ENCODE assay signal across 1 cellular context in genomic region chr5:34007675-34008600, GRCh38.
TF ChIP-seq lines count a peak whose summit lies in the region.

TSS of gene AMACR (minus strand) at chr5:34008050. CDS start at chr5:34008019, 31 bp downstream.

TF ChIP-seq in HepG2, 621 proteins besides CTCF, POLR2A, EP300 and RAD21 (continued from another document and continues in another):
- TF ChIP-seq ZNF687 (CRISPR knock-in tag; IDR thresholded peaks at IDR 0.05) (peak; percentile 95), TCF7L2 (IDR thresholded peaks at IDR 0.05; ENCODE audit: low read depth, low read length) (no peak), NR3C1 (CRISPR knock-in tag; IDR thresholded peaks at IDR 0.05) (no peak), ZNF549 (CRISPR knock-in tag; IDR thresholded peaks at IDR 0.05) (no peak), SALL1 (CRISPR knock-in tag; IDR thresholded peaks at IDR 0.05) (peak; percentile 88), ZNF580 (CRISPR knock-in tag; IDR thresholded peaks at IDR 0.05; ENCODE audit: borderline replicate concordance, low read depth) (peak; percentile 88; the same call in 1 of the 2 replicates), ARID5B (CRISPR knock-in tag; IDR thresholded peaks at IDR 0.05) (peak; percentile 79), SRF (IDR thresholded peaks at IDR 0.05; ENCODE audit: low read depth, low read length) (peak; percentile 44; the same call in 1 of the 2 replicates), HNF4G (IDR thresholded peaks at IDR 0.05; ENCODE audit: borderline replicate concordance, low read depth, low read length) (peak; percentile 85; the same call in 1 of the 2 replicates), HNF4G (CRISPR knock-in tag; IDR thresholded peaks at IDR 0.05; ENCODE audit: borderline replicate concordance, low read depth) (peak; percentile 57; the same call in 1 of the 2 replicates), ZNF10 (CRISPR knock-in tag; IDR thresholded peaks at IDR 0.05; ENCODE audit: borderline replicate concordance, low read depth) (no peak), NCOR1 (IDR thresholded peaks at IDR 0.05; ENCODE audit: borderline replicate concordance, low read length) (peak; percentile 64; the same call in 1 of the 2 replicates), KLF6 (CRISPR knock-in tag; IDR thresholded peaks at IDR 0.05) (peak; percentile 93), NCOA1 (CRISPR knock-in tag; IDR thresholded peaks at IDR 0.05) (no peak; the same call in 1 of the 2 replicates), SRY (CRISPR knock-in tag; IDR thresholded peaks at IDR 0.05) (peak; percentile 98), ZMYM4 (CRISPR knock-in tag; IDR thresholded peaks at IDR 0.05) (peak; percentile 91), NFYB (CRISPR knock-in tag; IDR thresholded peaks at IDR 0.05) (0 out of 2 replicates have a peak, but pooled peaks have one; percentile 12), ZNF225 (CRISPR knock-in tag; IDR thresholded peaks at IDR 0.05) (peak; percentile 89), CERS6 (CRISPR knock-in tag; IDR thresholded peaks at IDR 0.05) (no peak), ARNT (IDR thresholded peaks at IDR 0.05) (no peak), ZNF138 (CRISPR knock-in tag; IDR thresholded peaks at IDR 0.05; ENCODE audit: low read depth) (no peak), HDAC1 (CRISPR knock-in tag; IDR thresholded peaks at IDR 0.05) (peak; percentile 85), ZNF713 (CRISPR knock-in tag; IDR thresholded peaks at IDR 0.05) (no peak), ZBTB3 (CRISPR knock-in tag; IDR thresholded peaks at IDR 0.05; ENCODE audit: borderline replicate concordance, low read depth) (no peak), PHF8 (CRISPR knock-in tag; IDR thresholded peaks at IDR 0.05) (peak; percentile 94), ZNF772 (CRISPR knock-in tag; IDR thresholded peaks at IDR 0.05) (0 out of 2 replicates have a peak, but pooled peaks have one; percentile 75), MLLT10 (CRISPR knock-in tag; IDR thresholded peaks at IDR 0.05) (no peak), E2F5 (CRISPR knock-in tag; conservative IDR thresholded peaks at IDR 0.05) (no peak), ZNF121 (CRISPR knock-in tag; IDR thresholded peaks at IDR 0.05) (peak; percentile 24; the same call in 1 of the 2 replicates), JUNB (CRISPR knock-in tag; IDR thresholded peaks at IDR 0.05; ENCODE audit: borderline replicate concordance) (no peak), SNRNP70 (IDR thresholded peaks at IDR 0.05; ENCODE audit: low read depth, low read length) (no peak), ZNF136 (CRISPR knock-in tag; IDR thresholded peaks at IDR 0.05; ENCODE audit: low read depth) (peak; percentile 8; the same call in 1 of the 2 replicates)
- TF ChIP-seq, protein P1, sequence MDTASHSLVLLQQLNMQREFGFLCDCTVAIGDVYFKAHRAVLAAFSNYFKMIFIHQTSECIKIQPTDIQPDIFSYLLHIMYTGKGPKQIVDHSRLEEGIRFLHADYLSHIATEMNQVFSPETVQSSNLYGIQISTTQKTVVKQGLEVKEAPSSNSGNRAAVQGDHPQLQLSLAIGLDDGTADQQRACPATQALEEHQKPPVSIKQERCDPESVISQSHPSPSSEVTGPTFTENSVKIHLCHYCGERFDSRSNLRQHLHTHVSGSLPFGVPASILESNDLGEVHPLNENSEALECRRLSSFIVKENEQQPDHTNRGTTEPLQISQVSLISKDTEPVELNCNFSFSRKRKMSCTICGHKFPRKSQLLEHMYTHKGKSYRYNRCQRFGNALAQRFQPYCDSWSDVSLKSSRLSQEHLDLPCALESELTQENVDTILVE (CRISPR knock-in tag; IDR thresholded peaks at IDR 0.05) = no peak; the same call in 1 of the 2 replicates
- TF ChIP-seq, protein P2, sequence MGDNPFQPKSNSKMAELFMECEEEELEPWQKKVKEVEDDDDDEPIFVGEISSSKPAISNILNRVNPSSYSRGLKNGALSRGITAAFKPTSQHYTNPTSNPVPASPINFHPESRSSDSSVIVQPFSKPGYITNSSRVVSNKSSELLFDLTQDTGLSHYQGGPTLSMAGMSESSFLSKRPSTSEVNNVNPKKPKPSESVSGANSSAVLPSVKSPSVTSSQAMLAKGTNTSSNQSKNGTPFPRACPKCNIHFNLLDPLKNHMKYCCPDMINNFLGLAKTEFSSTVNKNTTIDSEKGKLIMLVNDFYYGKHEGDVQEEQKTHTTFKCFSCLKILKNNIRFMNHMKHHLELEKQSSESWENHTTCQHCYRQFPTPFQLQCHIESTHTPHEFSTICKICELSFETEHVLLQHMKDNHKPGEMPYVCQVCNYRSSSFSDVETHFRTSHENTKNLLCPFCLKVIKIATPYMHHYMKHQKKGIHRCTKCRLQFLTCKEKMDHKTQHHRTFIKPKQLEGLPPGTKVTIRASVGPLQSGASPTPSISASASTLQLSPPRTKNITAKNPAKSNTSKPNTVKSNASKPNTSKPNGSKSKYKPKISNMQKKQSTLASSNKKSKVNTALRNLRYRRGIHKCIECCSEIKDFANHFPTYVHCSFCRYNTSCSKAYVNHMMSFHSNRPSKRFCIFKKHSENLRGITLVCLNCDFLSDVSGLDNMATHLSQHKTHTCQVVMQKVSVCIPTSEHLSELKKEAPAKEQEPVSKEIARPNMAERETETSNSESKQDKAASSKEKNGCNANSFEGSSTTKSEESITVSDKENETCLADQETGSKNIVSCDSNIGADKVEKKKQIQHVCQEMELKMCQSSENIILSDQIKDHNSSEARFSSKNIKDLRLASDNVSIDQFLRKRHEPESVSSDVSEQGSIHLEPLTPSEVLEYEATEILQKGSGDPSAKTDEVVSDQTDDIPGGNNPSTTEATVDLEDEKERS (CRISPR knock-in tag; IDR thresholded peaks at IDR 0.05) = no peak
- TF ChIP-seq, protein P3, sequence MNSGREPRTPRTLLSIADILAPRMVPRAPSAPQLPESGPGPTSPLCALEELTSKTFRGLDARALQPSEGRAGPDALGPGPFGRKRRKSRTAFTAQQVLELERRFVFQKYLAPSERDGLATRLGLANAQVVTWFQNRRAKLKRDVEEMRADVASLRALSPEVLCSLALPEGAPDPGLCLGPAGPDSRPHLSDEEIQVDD (CRISPR knock-in tag; IDR thresholded peaks at IDR 0.05; ENCODE audit: borderline replicate concordance) = peak; percentile 96; the same call in 1 of the 2 replicates
- TF ChIP-seq, protein P4, sequence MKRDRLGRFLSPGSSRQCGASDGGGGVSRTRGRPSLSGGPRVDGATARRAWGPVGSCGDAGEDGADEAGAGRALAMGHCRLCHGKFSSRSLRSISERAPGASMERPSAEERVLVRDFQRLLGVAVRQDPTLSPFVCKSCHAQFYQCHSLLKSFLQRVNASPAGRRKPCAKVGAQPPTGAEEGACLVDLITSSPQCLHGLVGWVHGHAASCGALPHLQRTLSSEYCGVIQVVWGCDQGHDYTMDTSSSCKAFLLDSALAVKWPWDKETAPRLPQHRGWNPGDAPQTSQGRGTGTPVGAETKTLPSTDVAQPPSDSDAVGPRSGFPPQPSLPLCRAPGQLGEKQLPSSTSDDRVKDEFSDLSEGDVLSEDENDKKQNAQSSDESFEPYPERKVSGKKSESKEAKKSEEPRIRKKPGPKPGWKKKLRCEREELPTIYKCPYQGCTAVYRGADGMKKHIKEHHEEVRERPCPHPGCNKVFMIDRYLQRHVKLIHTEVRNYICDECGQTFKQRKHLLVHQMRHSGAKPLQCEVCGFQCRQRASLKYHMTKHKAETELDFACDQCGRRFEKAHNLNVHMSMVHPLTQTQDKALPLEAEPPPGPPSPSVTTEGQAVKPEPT (CRISPR knock-in tag; IDR thresholded peaks at IDR 0.05; ENCODE audit: low read depth) = 0 out of 2 replicates have a peak, but pooled peaks have one; percentile 34
- TF ChIP-seq, protein P5, sequence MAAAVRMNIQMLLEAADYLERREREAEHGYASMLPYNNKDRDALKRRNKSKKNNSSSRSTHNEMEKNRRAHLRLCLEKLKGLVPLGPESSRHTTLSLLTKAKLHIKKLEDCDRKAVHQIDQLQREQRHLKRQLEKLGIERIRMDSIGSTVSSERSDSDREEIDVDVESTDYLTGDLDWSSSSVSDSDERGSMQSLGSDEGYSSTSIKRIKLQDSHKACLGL (CRISPR knock-in tag; IDR thresholded peaks at IDR 0.05) = peak; percentile 95
- TF ChIP-seq, protein P6, sequence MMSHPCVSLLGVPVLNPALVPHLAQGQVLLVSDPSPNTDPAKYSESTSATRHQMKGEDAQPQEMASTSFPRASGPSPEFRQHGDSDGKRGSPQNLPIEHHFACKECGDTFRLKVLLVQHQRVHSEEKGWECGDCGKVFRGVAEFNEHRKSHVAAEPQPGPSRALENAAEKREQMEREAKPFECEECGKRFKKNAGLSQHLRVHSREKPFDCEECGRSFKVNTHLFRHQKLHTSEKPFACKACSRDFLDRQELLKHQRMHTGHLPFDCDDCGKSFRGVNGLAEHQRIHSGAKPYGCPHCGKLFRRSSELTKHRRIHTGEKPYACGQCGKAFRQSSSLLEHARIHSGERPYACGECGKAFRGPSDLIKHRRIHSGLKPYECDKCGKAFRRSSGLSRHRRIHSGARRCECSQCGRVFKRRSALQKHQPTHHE (CRISPR knock-in tag; IDR thresholded peaks at IDR 0.05; ENCODE audit: borderline replicate concordance) = peak; percentile 93
- TF ChIP-seq, protein P7, sequence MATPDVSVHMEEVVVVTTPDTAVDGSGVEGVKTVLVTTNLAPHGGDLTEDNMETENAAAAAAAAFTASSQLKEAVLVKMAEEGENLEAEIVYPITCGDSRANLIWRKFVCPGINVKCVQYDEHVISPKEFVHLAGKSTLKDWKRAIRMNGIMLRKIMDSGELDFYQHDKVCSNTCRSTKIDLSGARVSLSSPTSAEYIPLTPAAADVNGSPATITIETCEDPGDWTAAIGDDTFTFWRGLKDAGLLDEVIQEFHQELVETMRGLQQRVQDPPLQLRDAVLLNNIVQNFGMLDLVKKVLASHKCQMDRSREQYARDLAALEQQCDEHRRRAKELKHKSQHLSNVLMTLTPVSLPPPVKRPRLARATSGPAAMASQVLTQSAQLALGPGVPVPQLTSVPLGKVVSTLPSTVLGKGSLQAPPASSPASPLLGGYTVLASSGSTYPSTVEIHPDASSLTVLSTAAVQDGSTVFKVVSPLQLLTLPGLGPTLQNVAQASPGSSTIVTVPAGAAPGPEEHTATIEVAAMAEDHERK (CRISPR knock-in tag; IDR thresholded peaks at IDR 0.05; ENCODE audit: low read depth) = no peak
